2 cellular contexts compared by ENCODE assay signal in the genomic region with DNA sequence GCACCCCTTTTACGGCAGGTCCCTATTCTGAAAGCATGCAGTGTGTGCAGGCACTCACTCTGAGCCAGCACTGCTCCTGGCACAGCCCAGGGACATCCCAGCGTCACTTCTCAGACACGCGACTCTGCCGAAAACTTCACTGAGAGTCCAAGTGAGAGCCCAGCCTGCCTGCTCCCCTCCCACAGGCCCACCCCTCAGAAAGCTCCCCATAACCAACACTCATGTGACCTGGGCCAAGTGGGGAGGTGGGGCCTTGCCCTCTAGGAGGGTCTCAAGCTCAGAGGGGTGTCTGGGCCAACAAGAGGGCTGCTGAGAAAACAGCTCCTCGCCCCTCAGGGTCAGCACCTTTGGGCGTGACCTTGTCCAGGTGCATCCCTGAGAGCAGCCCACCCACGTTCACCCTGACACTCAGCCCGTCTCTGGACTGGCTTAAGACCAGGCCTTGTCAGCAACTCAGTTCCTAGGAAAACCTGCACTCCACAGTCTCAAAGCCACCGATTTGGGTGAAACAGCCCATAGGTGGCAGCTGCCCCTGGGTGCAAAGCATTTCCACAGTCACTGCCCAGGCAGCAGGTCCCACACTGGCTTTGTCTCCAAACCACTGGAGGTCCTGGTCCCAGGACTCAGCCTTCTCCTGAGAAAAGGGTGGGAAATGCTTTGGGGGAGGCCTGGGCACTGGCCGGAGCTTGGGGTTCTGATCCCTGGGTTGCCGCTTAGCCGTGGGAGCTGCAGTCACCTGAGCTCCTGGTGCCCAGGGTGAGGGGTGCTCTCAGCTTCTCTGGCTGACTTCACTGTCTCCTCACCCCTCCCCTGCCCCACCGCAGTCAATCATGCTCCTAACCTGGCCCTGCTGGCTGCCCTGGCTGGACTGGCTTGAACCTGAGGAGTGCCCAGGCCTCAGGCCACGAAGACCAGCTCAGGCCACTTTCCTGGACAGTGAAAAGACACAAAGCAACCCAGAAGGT.
TF ChIP-seq lines count a peak whose summit lies in the region.

No MANE protein-coding gene starts in this region.

TF ChIP-seq in GM23338, 12 proteins besides CTCF, POLR2A, EP300 and RAD21 (continued from another document):
- TF ChIP-seq, protein P1, sequence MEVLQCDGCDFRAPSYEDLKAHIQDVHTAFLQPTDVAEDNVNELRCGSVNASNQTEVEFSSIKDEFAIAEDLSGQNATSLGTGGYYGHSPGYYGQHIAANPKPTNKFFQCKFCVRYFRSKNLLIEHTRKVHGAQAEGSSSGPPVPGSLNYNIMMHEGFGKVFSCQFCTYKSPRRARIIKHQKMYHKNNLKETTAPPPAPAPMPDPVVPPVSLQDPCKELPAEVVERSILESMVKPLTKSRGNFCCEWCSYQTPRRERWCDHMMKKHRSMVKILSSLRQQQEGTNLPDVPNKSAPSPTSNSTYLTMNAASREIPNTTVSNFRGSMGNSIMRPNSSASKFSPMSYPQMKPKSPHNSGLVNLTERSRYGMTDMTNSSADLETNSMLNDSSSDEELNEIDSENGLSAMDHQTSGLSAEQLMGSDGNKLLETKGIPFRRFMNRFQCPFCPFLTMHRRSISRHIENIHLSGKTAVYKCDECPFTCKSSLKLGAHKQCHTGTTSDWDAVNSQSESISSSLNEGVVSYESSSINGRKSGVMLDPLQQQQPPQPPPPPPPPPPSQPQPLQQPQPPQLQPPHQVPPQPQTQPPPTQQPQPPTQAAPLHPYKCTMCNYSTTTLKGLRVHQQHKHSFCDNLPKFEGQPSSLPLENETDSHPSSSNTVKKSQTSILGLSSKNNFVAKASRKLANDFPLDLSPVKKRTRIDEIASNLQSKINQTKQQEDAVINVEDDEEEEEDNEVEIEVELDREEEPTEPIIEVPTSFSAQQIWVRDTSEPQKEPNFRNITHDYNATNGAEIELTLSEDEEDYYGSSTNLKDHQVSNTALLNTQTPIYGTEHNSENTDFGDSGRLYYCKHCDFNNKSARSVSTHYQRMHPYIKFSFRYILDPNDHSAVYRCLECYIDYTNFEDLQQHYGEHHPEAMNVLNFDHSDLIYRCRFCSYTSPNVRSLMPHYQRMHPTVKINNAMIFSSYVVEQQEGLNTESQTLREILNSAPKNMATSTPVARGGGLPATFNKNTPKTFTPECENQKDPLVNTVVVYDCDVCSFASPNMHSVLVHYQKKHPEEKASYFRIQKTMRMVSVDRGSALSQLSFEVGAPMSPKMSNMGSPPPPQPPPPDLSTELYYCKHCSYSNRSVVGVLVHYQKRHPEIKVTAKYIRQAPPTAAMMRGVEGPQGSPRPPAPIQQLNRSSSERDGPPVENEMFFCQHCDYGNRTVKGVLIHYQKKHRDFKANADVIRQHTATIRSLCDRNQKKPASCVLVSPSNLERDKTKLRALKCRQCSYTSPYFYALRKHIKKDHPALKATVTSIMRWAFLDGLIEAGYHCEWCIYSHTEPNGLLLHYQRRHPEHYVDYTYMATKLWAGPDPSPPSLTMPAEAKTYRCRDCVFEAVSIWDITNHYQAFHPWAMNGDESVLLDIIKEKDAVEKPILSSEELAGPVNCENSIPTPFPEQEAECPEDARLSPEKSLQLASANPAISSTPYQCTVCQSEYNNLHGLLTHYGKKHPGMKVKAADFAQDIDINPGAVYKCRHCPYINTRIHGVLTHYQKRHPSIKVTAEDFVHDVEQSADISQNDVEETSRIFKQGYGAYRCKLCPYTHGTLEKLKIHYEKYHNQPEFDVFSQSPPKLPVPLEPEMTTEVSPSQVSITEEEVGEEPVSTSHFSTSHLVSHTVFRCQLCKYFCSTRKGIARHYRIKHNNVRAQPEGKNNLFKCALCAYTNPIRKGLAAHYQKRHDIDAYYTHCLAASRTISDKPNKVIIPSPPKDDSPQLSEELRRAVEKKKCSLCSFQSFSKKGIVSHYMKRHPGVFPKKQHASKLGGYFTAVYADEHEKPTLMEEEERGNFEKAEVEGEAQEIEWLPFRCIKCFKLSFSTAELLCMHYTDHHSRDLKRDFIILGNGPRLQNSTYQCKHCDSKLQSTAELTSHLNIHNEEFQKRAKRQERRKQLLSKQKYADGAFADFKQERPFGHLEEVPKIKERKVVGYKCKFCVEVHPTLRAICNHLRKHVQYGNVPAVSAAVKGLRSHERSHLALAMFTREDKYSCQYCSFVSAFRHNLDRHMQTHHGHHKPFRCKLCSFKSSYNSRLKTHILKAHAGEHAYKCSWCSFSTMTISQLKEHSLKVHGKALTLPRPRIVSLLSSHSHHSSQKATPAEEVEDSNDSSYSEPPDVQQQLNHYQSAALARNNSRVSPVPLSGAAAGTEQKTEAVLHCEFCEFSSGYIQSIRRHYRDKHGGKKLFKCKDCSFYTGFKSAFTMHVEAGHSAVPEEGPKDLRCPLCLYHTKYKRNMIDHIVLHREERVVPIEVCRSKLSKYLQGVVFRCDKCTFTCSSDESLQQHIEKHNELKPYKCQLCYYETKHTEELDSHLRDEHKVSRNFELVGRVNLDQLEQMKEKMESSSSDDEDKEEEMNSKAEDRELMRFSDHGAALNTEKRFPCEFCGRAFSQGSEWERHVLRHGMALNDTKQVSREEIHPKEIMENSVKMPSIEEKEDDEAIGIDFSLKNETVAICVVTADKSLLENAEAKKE (CRISPR knock-in tag; IDR thresholded peaks at IDR 0.05): no peak
- TF ChIP-seq, protein P2, sequence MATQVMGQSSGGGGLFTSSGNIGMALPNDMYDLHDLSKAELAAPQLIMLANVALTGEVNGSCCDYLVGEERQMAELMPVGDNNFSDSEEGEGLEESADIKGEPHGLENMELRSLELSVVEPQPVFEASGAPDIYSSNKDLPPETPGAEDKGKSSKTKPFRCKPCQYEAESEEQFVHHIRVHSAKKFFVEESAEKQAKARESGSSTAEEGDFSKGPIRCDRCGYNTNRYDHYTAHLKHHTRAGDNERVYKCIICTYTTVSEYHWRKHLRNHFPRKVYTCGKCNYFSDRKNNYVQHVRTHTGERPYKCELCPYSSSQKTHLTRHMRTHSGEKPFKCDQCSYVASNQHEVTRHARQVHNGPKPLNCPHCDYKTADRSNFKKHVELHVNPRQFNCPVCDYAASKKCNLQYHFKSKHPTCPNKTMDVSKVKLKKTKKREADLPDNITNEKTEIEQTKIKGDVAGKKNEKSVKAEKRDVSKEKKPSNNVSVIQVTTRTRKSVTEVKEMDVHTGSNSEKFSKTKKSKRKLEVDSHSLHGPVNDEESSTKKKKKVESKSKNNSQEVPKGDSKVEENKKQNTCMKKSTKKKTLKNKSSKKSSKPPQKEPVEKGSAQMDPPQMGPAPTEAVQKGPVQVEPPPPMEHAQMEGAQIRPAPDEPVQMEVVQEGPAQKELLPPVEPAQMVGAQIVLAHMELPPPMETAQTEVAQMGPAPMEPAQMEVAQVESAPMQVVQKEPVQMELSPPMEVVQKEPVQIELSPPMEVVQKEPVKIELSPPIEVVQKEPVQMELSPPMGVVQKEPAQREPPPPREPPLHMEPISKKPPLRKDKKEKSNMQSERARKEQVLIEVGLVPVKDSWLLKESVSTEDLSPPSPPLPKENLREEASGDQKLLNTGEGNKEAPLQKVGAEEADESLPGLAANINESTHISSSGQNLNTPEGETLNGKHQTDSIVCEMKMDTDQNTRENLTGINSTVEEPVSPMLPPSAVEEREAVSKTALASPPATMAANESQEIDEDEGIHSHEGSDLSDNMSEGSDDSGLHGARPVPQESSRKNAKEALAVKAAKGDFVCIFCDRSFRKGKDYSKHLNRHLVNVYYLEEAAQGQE (IDR thresholded peaks at IDR 0.05; ENCODE audit: unreplicated experiment): no peak
- TF ChIP-seq ZNF114 (CRISPR knock-in tag; IDR thresholded peaks at IDR 0.05) (no peak), ZNF331 (CRISPR knock-in tag; IDR thresholded peaks at IDR 0.05; ENCODE audit: low read depth) (no peak), STAT1 (IDR thresholded peaks at IDR 0.05; ENCODE audit: unreplicated experiment) (no peak)

TF ChIP-seq in HepG2, 621 proteins besides CTCF, POLR2A, EP300 and RAD21 (continued from another document):
- TF ChIP-seq, protein P3, sequence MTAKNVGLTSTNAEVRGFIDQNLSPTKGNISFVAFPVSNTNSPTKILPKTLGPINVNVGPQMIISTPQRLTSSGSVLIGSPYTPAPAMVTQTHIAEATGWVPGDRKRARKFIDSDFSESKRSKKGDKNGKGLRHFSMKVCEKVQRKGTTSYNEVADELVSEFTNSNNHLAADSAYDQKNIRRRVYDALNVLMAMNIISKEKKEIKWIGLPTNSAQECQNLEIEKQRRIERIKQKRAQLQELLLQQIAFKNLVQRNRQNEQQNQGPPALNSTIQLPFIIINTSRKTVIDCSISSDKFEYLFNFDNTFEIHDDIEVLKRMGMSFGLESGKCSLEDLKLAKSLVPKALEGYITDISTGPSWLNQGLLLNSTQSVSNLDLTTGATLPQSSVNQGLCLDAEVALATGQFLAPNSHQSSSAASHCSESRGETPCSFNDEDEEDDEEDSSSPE (CRISPR knock-in tag; IDR thresholded peaks at IDR 0.05): no peak
- TF ChIP-seq ZSCAN20 (CRISPR knock-in tag; IDR thresholded peaks at IDR 0.05; ENCODE audit: borderline replicate concordance) (no peak), ZNF570 (CRISPR knock-in tag; IDR thresholded peaks at IDR 0.05; ENCODE audit: borderline replicate concordance) (no peak)
